ENCODE assay signal across 38 cellular contexts in genomic region chrX:29113221-29113620, GRCh38.
"Had no signal": no experiment of that assay in that cellular context is flagged by ENCODE, and none has a peak within 500 bp of the region (broad histone marks: within the 10 kb centered on the region; RNA-seq: fewer than 3 reads in every experiment).

No MANE protein-coding gene starts in this region.

- H3K27me3 ChIP-seq: adrenal gland, cardiac muscle cell had no signal

- H3K4me1 Mint-ChIP-seq: activated CD4-positive, alpha-beta memory T cell treated with anti-CD3 and anti-CD28 coated beads, Interleukin-2, amount 10 ng/mL, durations not matched to agents 7 days and 5 days; activated CD4-positive, alpha-beta T cell treated with anti-CD3 and anti-CD28 coated beads for 36 hours; activated CD4-positive, alpha-beta T cell treated with anti-CD3 and anti-CD28 coated beads, Interleukin-2, amount 10 ng/mL, durations not matched to agents 7 days and 5 days; activated CD8-positive, alpha-beta memory T cell treated with anti-CD3 and anti-CD28 coated beads, Interleukin-2, amount 10 ng/mL, durations not matched to agents 7 days and 5 days; activated naive CD8-positive, alpha-beta T cell treated with anti-CD3 and anti-CD28 coated beads for 36 hours; central memory CD8-positive, alpha-beta T cell; WTC11 had no signal

- H3K9me3 Mint-ChIP-seq: activated CD4-positive, alpha-beta memory T cell treated with anti-CD3 and anti-CD28 coated beads, Interleukin-2, amount 10 ng/mL, durations not matched to agents 7 days and 5 days; activated CD4-positive, alpha-beta T cell treated with anti-CD3 and anti-CD28 coated beads, Interleukin-2, amount 10 ng/mL, durations not matched to agents 7 days and 5 days; activated naive CD8-positive, alpha-beta T cell treated with anti-CD3 and anti-CD28 coated beads for 36 hours; brain; WTC11 had no signal

- H3K36me3 Mint-ChIP-seq: activated CD8-positive, alpha-beta memory T cell treated with anti-CD3 and anti-CD28 coated beads, Interleukin-2, amount 10 ng/mL, durations not matched to agents 7 days and 5 days; activated naive CD4-positive, alpha-beta T cell treated with anti-CD3 and anti-CD28 coated beads, Interleukin-2, amount 50 U/mL, for 72 hours; activated naive CD8-positive, alpha-beta T cell treated with anti-CD3 and anti-CD28 coated beads for 36 hours; brain; WTC11 had no signal

- H3K27me3 Mint-ChIP-seq: activated CD4-positive, alpha-beta memory T cell treated with anti-CD3 and anti-CD28 coated beads, Interleukin-2, amount 10 ng/mL, durations not matched to agents 7 days and 5 days; activated CD4-positive, alpha-beta T cell treated with anti-CD3 and anti-CD28 coated beads for 36 hours; activated CD4-positive, alpha-beta T cell treated with anti-CD3 and anti-CD28 coated beads, Interleukin-2, amount 10 ng/mL, durations not matched to agents 7 days and 5 days; activated CD8-positive, alpha-beta memory T cell treated with anti-CD3 and anti-CD28 coated beads, Interleukin-2, amount 10 ng/mL, durations not matched to agents 7 days and 5 days; activated naive CD8-positive, alpha-beta T cell treated with anti-CD3 and anti-CD28 coated beads for 36 hours; activated T-cell treated with anti-CD3 and anti-CD28 coated beads, Interleukin-2, amount 50 U/mL, for 24 hours; brain; central memory CD8-positive, alpha-beta T cell had no signal

- FAIRE-seq: bronchial epithelial cell, TTC549 had no signal

- H3K27ac ChIP-seq: adrenal gland, cardiac muscle cell, WERI-Rb-1 had no signal

- H3K4me3 Mint-ChIP-seq: activated CD4-positive, alpha-beta memory T cell treated with anti-CD3 and anti-CD28 coated beads, Interleukin-2, amount 10 ng/mL, durations not matched to agents 7 days and 5 days; activated CD4-positive, alpha-beta T cell treated with anti-CD3 and anti-CD28 coated beads for 36 hours; activated CD4-positive, alpha-beta T cell treated with anti-CD3 and anti-CD28 coated beads, Interleukin-2, amount 10 ng/mL, durations not matched to agents 7 days and 5 days; activated CD8-positive, alpha-beta memory T cell treated with anti-CD3 and anti-CD28 coated beads, Interleukin-2, amount 10 ng/mL, durations not matched to agents 7 days and 5 days; activated CD8-positive, alpha-beta T cell treated with anti-CD3 and anti-CD28 coated beads, Interleukin-2, amount 10 ng/mL, durations not matched to agents 7 days and 5 days; activated naive CD4-positive, alpha-beta T cell treated with anti-CD3 and anti-CD28 coated beads for 36 hours; activated naive CD8-positive, alpha-beta T cell treated with anti-CD3 and anti-CD28 coated beads for 36 hours; activated T-cell treated with anti-CD3 and anti-CD28 coated beads, Interleukin-2, amount 50 U/mL, for 24 hours; brain; central memory CD8-positive, alpha-beta T cell; T-helper 1 cell treated with Interleukin-12 subunit alpha and Interleukin-12 subunit beta and Interleukin-4 antibody, amounts not matched to agents 30 μg/mL and 1 μg/mL, for 36 hours; T-helper 2 cell treated with Interferon-gamma antibody and Interleukin-4, amounts not matched to agents 5 μg/mL and 100 μg/mL, for 36 hours; WTC11 had no signal

- H3K36me3 ChIP-seq: adrenal gland, cardiac muscle cell, WERI-Rb-1 had no signal

- H3K27ac Mint-ChIP-seq: activated CD4-positive, alpha-beta memory T cell treated with anti-CD3 and anti-CD28 coated beads, Interleukin-2, amount 10 ng/mL, durations not matched to agents 7 days and 5 days; activated CD4-positive, alpha-beta T cell treated with anti-CD3 and anti-CD28 coated beads for 36 hours; activated CD4-positive, alpha-beta T cell treated with anti-CD3 and anti-CD28 coated beads, Interleukin-2, amount 10 ng/mL, durations not matched to agents 7 days and 5 days; activated CD8-positive, alpha-beta memory T cell treated with anti-CD3 and anti-CD28 coated beads, Interleukin-2, amount 10 ng/mL, durations not matched to agents 7 days and 5 days; activated CD8-positive, alpha-beta T cell treated with anti-CD3 and anti-CD28 coated beads, Interleukin-2, amount 10 ng/mL, durations not matched to agents 7 days and 5 days; activated naive CD4-positive, alpha-beta T cell treated with anti-CD3 and anti-CD28 coated beads for 36 hours; activated naive CD4-positive, alpha-beta T cell treated with anti-CD3 and anti-CD28 coated beads, Interleukin-2, amount 50 U/mL, for 72 hours; activated naive CD8-positive, alpha-beta T cell treated with anti-CD3 and anti-CD28 coated beads for 36 hours; activated T-cell treated with anti-CD3 and anti-CD28 coated beads, Interleukin-2, amount 50 U/mL, for 24 hours; brain; T-helper 1 cell treated with Interleukin-12 subunit alpha and Interleukin-12 subunit beta and Interleukin-4 antibody, amounts not matched to agents 30 μg/mL and 1 μg/mL, for 36 hours; T-helper 2 cell treated with Interferon-gamma antibody and Interleukin-4, amounts not matched to agents 5 μg/mL and 100 μg/mL, for 36 hours; WTC11 had no signal

- H3K4me1 ChIP-seq: adrenal gland had no signal

- DNase-seq: activated CD4-positive, alpha-beta memory T cell treated with anti-CD3 and anti-CD28 coated beads, Interleukin-2, amount 10 ng/mL, durations not matched to agents 7 days and 5 days; activated CD4-positive, alpha-beta T cell treated with anti-CD3 and anti-CD28 coated beads for 1 hour; activated CD4-positive, alpha-beta T cell treated with anti-CD3 and anti-CD28 coated beads for 36 hours; activated CD4-positive, alpha-beta T cell treated with anti-CD3 and anti-CD28 coated beads for 48 hours; activated CD4-positive, alpha-beta T cell treated with anti-CD3 and anti-CD28 coated beads, Interleukin-2, amount 10 ng/mL, durations not matched to agents 7 days and 5 days; activated CD4-positive, alpha-beta T cell treated with anti-CD3 and anti-CD28 coated beads, Interleukin-2, amount 50 U/mL, for 48 hours; activated CD4-positive, CD25-positive, alpha-beta regulatory T cell; activated CD8-positive, alpha-beta memory T cell treated with anti-CD3 and anti-CD28 coated beads for 24 hours; activated CD8-positive, alpha-beta memory T cell treated with anti-CD3 and anti-CD28 coated beads, Interleukin-2, amount 10 ng/mL, durations not matched to agents 7 days and 5 days; activated CD8-positive, alpha-beta memory T cell treated with anti-CD3 and anti-CD28 coated beads, Interleukin-2, amount 50 U/mL, for 48 hours; activated CD8-positive, alpha-beta T cell treated with anti-CD3 and anti-CD28 coated beads, Interleukin-2, amount 10 ng/mL, durations not matched to agents 7 days and 5 days; activated effector memory CD4-positive, alpha-beta T cell treated with anti-CD3 and anti-CD28 coated beads, Interleukin-2, amount 50 U/mL, for 16 hours; activated gamma-delta T cell treated with Interleukin-2 at 50 U/mL for 16 hours; activated naive CD4-positive, alpha-beta T cell; activated naive CD4-positive, alpha-beta T cell treated with anti-CD3 and anti-CD28 coated beads for 36 hours; activated naive CD4-positive, alpha-beta T cell treated with anti-CD3 and anti-CD28 coated beads, Interleukin-2, amount 50 U/mL, for 16 hours; activated naive CD8-positive, alpha-beta T cell treated with anti-CD3 and anti-CD28 coated beads for 36 hours; activated T-cell treated with anti-CD3 and anti-CD28 coated beads, Interleukin-2, amount 50 U/mL, for 24 hours; activated T-cell treated with anti-CD3 and anti-CD28 coated beads, Interleukin-2, amount 50 U/mL, for 48 hours; adrenal gland; amniotic stem cell; aorta; caudate nucleus; cerebellar nuclear complex; T-helper 1 cell; T-helper 2 cell; T-helper 9 cell; WERI-Rb-1 had no signal

- H3K4me3 ChIP-seq: adrenal gland, cardiac muscle cell had no signal

- ATAC-seq: activated CD4-positive, alpha-beta T cell treated with anti-CD3 and anti-CD28 coated beads for 36 hours; activated CD4-positive, CD25-positive, alpha-beta regulatory T cell treated with anti-CD3 and anti-CD28 coated beads, Interleukin-2, amount 50 U/mL, for 24 hours; activated CD8-positive, alpha-beta memory T cell treated with anti-CD3 and anti-CD28 coated beads, Interleukin-2, amount 10 ng/mL, durations not matched to agents 7 days and 5 days; activated CD8-positive, alpha-beta T cell treated with anti-CD3 and anti-CD28 coated beads, Interleukin-2, amount 10 ng/mL, durations not matched to agents 7 days and 5 days; activated naive CD4-positive, alpha-beta T cell treated with anti-CD3 and anti-CD28 coated beads, Interleukin-2, amount 50 U/mL, for 72 hours; WTC11 had no signal

- H3K9me3 ChIP-seq: adrenal gland had no signal
